1 cellular context compared by ENCODE assay signal in genomic region chr20:6074145-6074561, GRCh38.
TF ChIP-seq lines count a peak whose summit lies in the region.

No MANE protein-coding gene starts in this region.

TF ChIP-seq in HepG2, 621 proteins besides CTCF, POLR2A, EP300 and RAD21 (continued from another document and continues in another):
- TF ChIP-seq ZNF484 (CRISPR knock-in tag; IDR thresholded peaks at IDR 0.05; ENCODE audit: borderline replicate concordance, low read depth), result no peak
- peak; percentile 83 for TF ChIP-seq RARA (CRISPR knock-in tag; IDR thresholded peaks at IDR 0.05)
- TF ChIP-seq ZNF83 (CRISPR knock-in tag; IDR thresholded peaks at IDR 0.05; ENCODE audit: borderline replicate concordance), result 0 out of 2 replicates have a peak, but pooled peaks have one; percentile 49
- TF ChIP-seq TCF12 (IDR thresholded peaks at IDR 0.05), result no peak
- TF ChIP-seq TCF12 (CRISPR knock-in tag; IDR thresholded peaks at IDR 0.05), result no peak
- TF ChIP-seq ZNF512 (CRISPR knock-in tag; IDR thresholded peaks at IDR 0.05), result no peak
- no peak for TF ChIP-seq ZNF576 (CRISPR knock-in tag; IDR thresholded peaks at IDR 0.05)
- TF ChIP-seq ZNF639 (CRISPR knock-in tag; conservative IDR thresholded peaks at IDR 0.05), result no peak
- peak; percentile 66 for TF ChIP-seq STAG1 (CRISPR knock-in tag; IDR thresholded peaks at IDR 0.05)
- no peak for TF ChIP-seq ARID4A (CRISPR knock-in tag; IDR thresholded peaks at IDR 0.05; ENCODE audit: borderline replicate concordance)
- no peak for TF ChIP-seq HMG20A (CRISPR knock-in tag; IDR thresholded peaks at IDR 0.05; ENCODE audit: borderline replicate concordance)
- TF ChIP-seq GATAD1 (CRISPR knock-in tag; IDR thresholded peaks at IDR 0.05), result no peak; the same call in 1 of the 2 replicates
- no peak for TF ChIP-seq ZNF383 (CRISPR knock-in tag; IDR thresholded peaks at IDR 0.05; ENCODE audit: borderline replicate concordance)
- TF ChIP-seq KMT2B (CRISPR knock-in tag; IDR thresholded peaks at IDR 0.05), result no peak
- TF ChIP-seq FOXP4 (CRISPR knock-in tag; IDR thresholded peaks at IDR 0.05), result no peak
- TF ChIP-seq ZNF569 (CRISPR knock-in tag; IDR thresholded peaks at IDR 0.05; ENCODE audit: borderline replicate concordance), result no peak
- TF ChIP-seq ZNF350 (CRISPR knock-in tag; IDR thresholded peaks at IDR 0.05; ENCODE audit: borderline replicate concordance, low read depth), result 0 out of 2 replicates have a peak, but pooled peaks have one; percentile 49
- no peak for TF ChIP-seq ZNF703 (CRISPR knock-in tag; IDR thresholded peaks at IDR 0.05; ENCODE audit: borderline replicate concordance)
- TF ChIP-seq MBD4 (IDR thresholded peaks at IDR 0.05; ENCODE audit: borderline replicate concordance, low read length), result no peak
- peak; percentile 22; the same call in 1 of the 2 replicates for TF ChIP-seq CEBPB (IDR thresholded peaks at IDR 0.05; ENCODE audit: borderline replicate concordance, low read depth, low read length)
- TF ChIP-seq ZFP82 (CRISPR knock-in tag; IDR thresholded peaks at IDR 0.05; ENCODE audit: borderline replicate concordance), result no peak
- no peak for TF ChIP-seq ATF4 (CRISPR knock-in tag; IDR thresholded peaks at IDR 0.05)
- TF ChIP-seq PHF5A (CRISPR knock-in tag; IDR thresholded peaks at IDR 0.05; ENCODE audit: low read depth, unreplicated experiment), result no peak
- no peak for TF ChIP-seq GPBP1L1 (CRISPR knock-in tag; IDR thresholded peaks at IDR 0.05)
- TF ChIP-seq ZFX (CRISPR knock-in tag; IDR thresholded peaks at IDR 0.05; ENCODE audit: low read depth), result no peak
- TF ChIP-seq ARID2 (CRISPR knock-in tag; IDR thresholded peaks at IDR 0.05; ENCODE audit: borderline replicate concordance), result no peak
- TF ChIP-seq PATZ1 (CRISPR knock-in tag; IDR thresholded peaks at IDR 0.05), result no peak
- no peak for TF ChIP-seq ZNF232 (CRISPR knock-in tag; IDR thresholded peaks at IDR 0.05; ENCODE audit: borderline replicate concordance)
- TF ChIP-seq E2F1 (CRISPR knock-in tag; IDR thresholded peaks at IDR 0.05), result no peak
- peak; percentile 40 for TF ChIP-seq CEBPG (CRISPR knock-in tag; IDR thresholded peaks at IDR 0.05)
- peak; percentile 36 to 65; a peak in 2 of 4 replicates for TF ChIP-seq HMGXB4 (CRISPR knock-in tag; IDR thresholded peaks at IDR 0.05; ENCODE audit: borderline replicate concordance in 1 of 2, low read depth in 1 of 2)
- no peak for TF ChIP-seq ZNF468 (CRISPR knock-in tag; IDR thresholded peaks at IDR 0.05)
- TF ChIP-seq ATF3 (CRISPR knock-in tag; IDR thresholded peaks at IDR 0.05), result no peak
- peak; percentile 57 for TF ChIP-seq HNF4A (CRISPR knock-in tag; IDR thresholded peaks at IDR 0.05)
- TF ChIP-seq ZNF577 (CRISPR knock-in tag; IDR thresholded peaks at IDR 0.05; ENCODE audit: borderline replicate concordance, low read depth), result no peak
- TF ChIP-seq RNF219 (CRISPR knock-in tag; IDR thresholded peaks at IDR 0.05), result no peak
- TF ChIP-seq ZBTB34 (CRISPR knock-in tag; IDR thresholded peaks at IDR 0.05), result no peak
